ENCODE assay signal across 21 cellular contexts in the genomic region with DNA sequence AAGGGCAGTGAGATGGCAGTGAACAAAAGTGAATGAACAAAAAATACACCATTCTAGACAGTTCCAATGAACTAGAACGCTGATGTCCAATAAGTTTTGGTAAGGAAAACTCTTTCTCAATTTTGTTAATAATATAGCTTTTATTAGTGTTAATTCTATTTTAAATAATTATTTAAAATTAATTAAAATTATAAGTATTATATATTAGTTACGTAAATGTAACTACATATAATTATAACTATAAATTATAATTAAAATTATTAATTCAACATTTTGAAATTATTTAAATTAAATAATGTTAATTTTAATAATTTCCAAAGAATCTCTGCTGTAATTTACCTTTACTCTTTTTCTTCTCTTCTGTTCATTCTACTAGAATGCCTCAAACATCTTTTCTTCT. TPM values are rescaled to one million over a fixed set of nuclear protein-coding genes. Genes with fewer than 3 reads are reported as not detected.
DNase-seq lines count a peak whose midpoint lies in the region; ATAC-seq and TF ChIP-seq lines count a peak whose summit lies in the region.
"Had no signal": no experiment of that assay in that cellular context is flagged by ENCODE, and none has a peak within 500 bp of the region (broad histone marks: within the 10 kb centered on the region; RNA-seq: fewer than 3 reads in every experiment).

No MANE protein-coding gene starts in this region.

- H3K27me3 Mint-ChIP-seq in CD4-positive, alpha-beta T cell, result no peaks in the 10 kb centered on the region
- H3K27me3 Mint-ChIP-seq in GM23338 (ENCODE audit: insufficient read depth, low read depth, poor library complexity), result peaks cover 2% of the 10 kb centered on the region
- no peaks in the 10 kb centered on the region for H3K27me3 Mint-ChIP-seq in WTC11 (ENCODE audit: low read depth)
- no peaks in the 10 kb centered on the region for H3K27me3 Mint-ChIP-seq in naive thymus-derived CD8-positive, alpha-beta T cell
- H3K27me3 Mint-ChIP-seq: CD4-positive, CD25-positive, alpha-beta regulatory T cell had no signal

- intact Hi-C loops in CD4-positive, alpha-beta T cell (cut with DNase I, micrococcal nuclease), result loop anchor here in 1 of 2 experiments (10.0 kb wide), 1 partner anchor 280 kb away; a partner anchor contains a TSS

- in situ Hi-C loops in brain microvascular endothelial cell (cut with HindIII; ENCODE audit: low pct_ligation_motif_present, low sequenced_read_pairs), result no loop called here

- H3K4me2 ChIP-seq in GM23338, result peak overlapping the region; percentile 59; the same call in 1 of the 2 replicates

- no peak for DNase-seq in CD4-positive, alpha-beta T cell
- DNase-seq in GM23338 (ENCODE audit: low spot score) (no peak), WTC11 (ENCODE audit: low spot score) (no peak), SKM-1 (lab: John Stamatoyannopoulos, UW; ENCODE audit: unreplicated experiment) (no peak), brain microvascular endothelial cell (no peak)
- no peak for DNase-seq in naive thymus-derived CD8-positive, alpha-beta T cell
- DNase-seq: Caco-2; CD4-positive, CD25-positive, alpha-beta regulatory T cell; DMS 273 treated with DMSO at 0.1 percent for 48 hours; DND-41; Kasumi-1; MG63; NCI-H1417; NCI-H1694 treated with DMSO at 0.1 percent for 48 hours; NCI-H2081 treated with DMSO at 0.1 percent for 48 hours; NCI-H446; NCI-H526 treated with DMSO at 0.1 percent for 48 hours; OCI-M1 had no signal

- H2AFZ ChIP-seq in GM23338, result no peak overlapping the region

- H3K27ac Mint-ChIP-seq in CD4-positive, alpha-beta T cell, result peak overlapping the region; percentile 19
- H3K27ac Mint-ChIP-seq in GM23338, result peak overlapping the region; percentile 47
- H3K27ac Mint-ChIP-seq in WTC11, result peak overlapping the region; percentile 80; the same call in 1 of the 2 replicates
- peak overlapping the region in 6 of 10 donors; percentile 4 to 80 (median 36) for H3K27ac Mint-ChIP-seq in naive thymus-derived CD8-positive, alpha-beta T cell

- CTCF ChIA-PET in CD4-positive, alpha-beta T cell (lab: Charles Lee), result interaction anchor here (1.7 kb wide), 1 partner anchor 15 kb away, joined by 4 read pairs; no protein-coding TSS in a partner anchor
- CTCF ChIA-PET in WTC11 (lab: Charles Lee), result interaction anchor here (0.6 kb wide), 1 partner anchor 29 kb away, joined by 3 read pairs; no protein-coding TSS in a partner anchor

- H3K9me3 Mint-ChIP-seq in CD4-positive, alpha-beta T cell, result no peaks in the 10 kb centered on the region
- H3K9me3 Mint-ChIP-seq in GM23338 (no peaks in the 10 kb centered on the region), WTC11 (no peaks in the 10 kb centered on the region)
- no peaks in the 10 kb centered on the region for H3K9me3 Mint-ChIP-seq in naive thymus-derived CD8-positive, alpha-beta T cell
- H3K9me3 Mint-ChIP-seq: CD4-positive, CD25-positive, alpha-beta regulatory T cell had no signal

- ATAC-seq in CD4-positive, alpha-beta T cell (ENCODE audit: poor library complexity), result no peak
- no peak for ATAC-seq in GM23338
- no peak for ATAC-seq in WTC11
- ATAC-seq in naive thymus-derived CD8-positive, alpha-beta T cell, result no peak
- no peak for ATAC-seq in GM18909 (IDR thresholded peaks at IDR 0.05; ENCODE audit: poor library complexity, unreplicated experiment)
- ATAC-seq: Right ventricle myocardium inferior had no signal

- no peak overlapping the region for H3K27ac ChIP-seq in CD4-positive, alpha-beta T cell (ENCODE audit: low read depth, low read length)
- H3K27ac ChIP-seq in GM23338 (ENCODE audit: low read depth) (no peak overlapping the region), brain microvascular endothelial cell (no peak overlapping the region)
- H3K27ac ChIP-seq: SJSA1 had no signal

- H3K4me3 ChIP-seq in GM23338 (no peak overlapping the region), brain microvascular endothelial cell (ENCODE audit: low read depth, low read length) (no peak overlapping the region)
- H3K4me3 ChIP-seq: MG63, SJSA1 had no signal

- H3K4me1 Mint-ChIP-seq in CD4-positive, alpha-beta T cell (ENCODE audit: low read depth), result peaks cover 35% of the 10 kb centered on the region
- H3K4me1 Mint-ChIP-seq in GM23338, result peaks cover 45% of the 10 kb centered on the region
- H3K4me1 Mint-ChIP-seq in WTC11, result peaks cover 45% of the 10 kb centered on the region
- H3K4me1 Mint-ChIP-seq in naive thymus-derived CD8-positive, alpha-beta T cell, result peaks cover 20 to 43% (median 34%) of the 10 kb centered on the region in 4 donors

- POLR2A ChIA-PET in CD4-positive, alpha-beta T cell (lab: Charles Lee), result no interaction called here
- POLR2A ChIA-PET in WTC11 (lab: Charles Lee), result no interaction called here
- POLR2A ChIA-PET in naive thymus-derived CD8-positive, alpha-beta T cell (lab: Charles Lee), result no interaction called here

- H3K9me3 ChIP-seq in CD4-positive, alpha-beta T cell (ENCODE audit: control insufficient read depth, low read length), result no peaks in the 10 kb centered on the region
- H3K9me3 ChIP-seq: Caco-2, MG63, SJSA1 had no signal

- no peak overlapping the region for H3K4me3 Mint-ChIP-seq in CD4-positive, alpha-beta T cell
- H3K4me3 Mint-ChIP-seq in GM23338 (peak overlapping the region; percentile 36; the same call in 1 of the 3 replicates), WTC11 (no peak overlapping the region; the same call in 1 of the 2 replicates)
- peak overlapping the region in 1 of 10 donors; percentile 7 for H3K4me3 Mint-ChIP-seq in naive thymus-derived CD8-positive, alpha-beta T cell

- no peaks in the 10 kb centered on the region for H3K9me2 ChIP-seq in GM23338 (ENCODE audit: insufficient read depth)

- H3K27me3 ChIP-seq in CD4-positive, alpha-beta T cell (ENCODE audit: control insufficient read depth, insufficient read depth, low read length), result no peaks in the 10 kb centered on the region
- no peaks in the 10 kb centered on the region for H3K27me3 ChIP-seq in GM23338 (ENCODE audit: insufficient read depth)
- H3K27me3 ChIP-seq in brain microvascular endothelial cell (replicated peaks), result no peaks in the 10 kb centered on the region
- H3K27me3 ChIP-seq: MG63, SJSA1 had no signal

- H3F3A ChIP-seq in GM23338 (replicated peaks; ENCODE audit: low read depth), result no peaks in the 10 kb centered on the region

- H4K20me1 ChIP-seq in GM23338 (replicated peaks; ENCODE audit: insufficient read depth), result 0 out of 2 replicates have a peak, but pooled peaks cover 3% of the 10 kb centered on the region

- H3K36me3 ChIP-seq in GM23338 (ENCODE audit: insufficient read depth) (no peaks in the 10 kb centered on the region), brain microvascular endothelial cell (replicated peaks) (peaks cover 55% of the 10 kb centered on the region)

- peaks cover 77% of the 10 kb centered on the region for H3K36me3 Mint-ChIP-seq in CD4-positive, alpha-beta T cell (ENCODE audit: low read depth)
- H3K36me3 Mint-ChIP-seq in GM23338 (ENCODE audit: low read depth) (peaks cover 37% of the 10 kb centered on the region), WTC11 (peaks cover 31% of the 10 kb centered on the region)
- peaks cover 0 to 66% (median 6%) of the 10 kb centered on the region in 3 donors for H3K36me3 Mint-ChIP-seq in naive thymus-derived CD8-positive, alpha-beta T cell

- H3K79me2 ChIP-seq in GM23338 (replicated peaks; ENCODE audit: insufficient read depth), result peaks cover 52% of the 10 kb centered on the region

- TF ChIP-seq CTCF in CD4-positive, alpha-beta T cell (IDR thresholded peaks at IDR 0.05), result no peak
- TF ChIP-seq CTCF in GM23338 (conservative IDR thresholded peaks at IDR 0.05; ENCODE audit: low read depth in 2 of 2), result no peak
- no peak for TF ChIP-seq CTCF in WTC11 (IDR thresholded peaks at IDR 0.05)
- TF ChIP-seq CTCF in brain microvascular endothelial cell (IDR thresholded peaks at IDR 0.05; ENCODE audit: low read depth, low read length, missing control alignments), result no peak

- H3K4me1 ChIP-seq in GM23338 (ENCODE audit: insufficient read depth), result peaks cover 40% of the 10 kb centered on the region

TF ChIP-seq in GM23338, 12 proteins besides CTCF, POLR2A, EP300 and RAD21 (continues in another document):
- TF ChIP-seq JUNB (IDR thresholded peaks at IDR 0.05; ENCODE audit: unreplicated experiment) (no peak), CREB1 (CRISPR knock-in tag; IDR thresholded peaks at IDR 0.05; ENCODE audit: low read depth) (no peak)

TF ChIP-seq in WTC11, 78 proteins besides CTCF, POLR2A, EP300 and RAD21:
- no peak for TF ChIP-seq NFYB (CRISPR knock-in tag; conservative IDR thresholded peaks at IDR 0.05; ENCODE audit: low read depth)
- peak; percentile 95 for TF ChIP-seq HMGA2 (CRISPR knock-in tag; IDR thresholded peaks at IDR 0.05)
TF ChIP-seq in WTC11: peak in this region for 1.

RNA-seq across cellular contexts. Expression of a gene that starts 5.4 kb away (rescaled TPM):
- 10 to 100 TPM; 44.3 to 45.7 TPM for total RNA-seq in CD4-positive, alpha-beta T cell
- 141 and 169 TPM in 2 replicates for total RNA-seq in GM23338 (2014; rRNA removed; shearing (Covaris generic))
- 288 and 321 TPM in 2 replicates for polyA plus RNA-seq in GM23338 (2016; fragmentation: Nextera tagmentation; extraction: Ambion mirVana)
- total RNA-seq in WTC11 (2021), result 135 to 141 TPM (median 141 TPM) in 3 replicates
- total RNA-seq in naive thymus-derived CD8-positive, alpha-beta T cell, result 10 to 100 TPM; 63.1 to 63.7 TPM
- polyA plus RNA-seq in naive thymus-derived CD8-positive, alpha-beta T cell, result 100 to 1,000 TPM; 187 to 254 (median 201) TPM

Comparison
In these comparisons a context has a peak if more than half of its experiments do, and no peak if none do; other contexts are left out.
1. H3K27ac Mint-ChIP-seq: peak in every context shown above with its lines; median percentile 80 in WTC11; 47 in GM23338; 36 in naive thymus-derived CD8-positive, alpha-beta T cell; 19 in CD4-positive, alpha-beta T cell.